Comparison of ENCODE assay signal across 8 cellular contexts in genomic region chr12:46266382-46266791, GRCh38. TPM values are rescaled to one million over a fixed set of nuclear protein-coding genes. Genes with fewer than 3 reads are reported as not detected.
DNase-seq lines count a peak whose midpoint lies in the region; ATAC-seq and TF ChIP-seq lines count a peak whose summit lies in the region.

No MANE protein-coding gene starts in this region.

- peaks cover 17% of the 10 kb centered on the region; the same call in 1 of the 2 replicates for H4K20me1 ChIP-seq in HCT116 (ENCODE audit: insufficient read depth)

- H3K4ac ChIP-seq in neuronal stem cell (ENCODE audit: low read length): no peak overlapping the region

- H2AFZ ChIP-seq in HCT116 (ENCODE audit: low read depth, low read length, poor library complexity, severe bottlenecking) (no peak overlapping the region), neuronal stem cell (ENCODE audit: low read length) (peak overlapping the region; percentile 96)

- no peak overlapping the region for H2BK5ac ChIP-seq in neuronal stem cell (ENCODE audit: low read length)

- H3K27me3 ChIP-seq in BE2C (no peaks in the 10 kb centered on the region), HCT116 (ENCODE audit: insufficient read depth, low read length) (no peaks in the 10 kb centered on the region), dorsolateral prefrontal cortex (peaks cover 0 to 23% (median 0%) of the 10 kb centered on the region in 45 donors), neuronal stem cell (ENCODE audit: control insufficient read depth in 3 of 3, insufficient read depth in 3 of 3, low read depth in 1 of 3, low read length in 3 of 3) (peaks cover 0 to 22% (median 0%) of the 10 kb centered on the region in 3 experiments)

- no peak overlapping the region for H2BK12ac ChIP-seq in neuronal stem cell (ENCODE audit: low read length)

- peaks cover 7% of the 10 kb centered on the region for H3K4me1 ChIP-seq in BE2C
- peaks cover 45 to 72% of the 10 kb centered on the region in 2 experiments for H3K4me1 ChIP-seq in HCT116 (ENCODE audit: control insufficient read depth in 1 of 2, insufficient read depth in 2 of 2, low read length in 2 of 2)
- peaks cover 3 to 15% of the 10 kb centered on the region in 2 donors for H3K4me1 ChIP-seq in neuronal stem cell (ENCODE audit: control insufficient read depth in 2 of 2, insufficient read depth in 1 of 2, low read depth in 1 of 2, low read length in 2 of 2)

- no peak for TF ChIP-seq POLR2A in HCT116 (IDR thresholded peaks at IDR 0.05; ENCODE audit: borderline replicate concordance, extremely low read depth, insufficient read depth, insufficient read length)

- TF ChIP-seq RAD21 in HCT116 (IDR thresholded peaks at IDR 0.05; ENCODE audit: low read depth): no peak

- no peak overlapping the region for H2BK120ac ChIP-seq in neuronal stem cell (ENCODE audit: low read depth, low read length)

- intact Hi-C loops in HCT116 (cut with micrococcal nuclease) (loop anchor here (5.0 to 10.0 kb wide), 3 partner anchors 91 to 411 kb away; no protein-coding TSS in a partner anchor), dorsolateral prefrontal cortex (cut with DNase I) (loop anchor here (2.0 to 10.0 kb wide), 4 partner anchors 88 to 276 kb away; partner anchors contain the start of genes SLC38A2 (in 2 of the 2) and SCAF11 (in 1 of the 2))

- H3K36me3 ChIP-seq in BE2C: peaks cover 6% of the 10 kb centered on the region; the same call in 1 of the 2 replicates
- H3K36me3 ChIP-seq in HCT116 (ENCODE audit: control insufficient read depth in 1 of 2, insufficient read depth in 2 of 2, low read length in 2 of 2): no peaks in the 10 kb centered on the region; a peak in 1 of 4 replicates
- H3K36me3 ChIP-seq in neuronal stem cell (replicated peaks in 1 of 2; ENCODE audit: control insufficient read depth in 2 of 2, insufficient read depth in 2 of 2, low read length in 2 of 2): peaks cover 0 to 4% of the 10 kb centered on the region in 2 donors

- no TSS peak for BruUV-seq in HCT116 (replicated peaks; lab: Mats Ljungman, UMichigan)

- no peak overlapping the region for H4K91ac ChIP-seq in neuronal stem cell (ENCODE audit: low read depth, low read length, poor library complexity)

- H3K23ac ChIP-seq in neuronal stem cell (ENCODE audit: low read depth, low read length, poor library complexity): no peak overlapping the region

- TF ChIP-seq CTCF in BE2C (IDR thresholded peaks at IDR 0.05; ENCODE audit: low read depth, low read length): no peak
- TF ChIP-seq CTCF in HCT116 (IDR thresholded peaks at IDR 0.05 in 2 of 3, conservative IDR thresholded peaks at IDR 0.05 in 1 of 3; ENCODE audit: borderline replicate concordance in 1 of 3, insufficient read depth in 1 of 3, low read depth in 2 of 3, low read length in 2 of 3): no peak
- TF ChIP-seq CTCF in dorsolateral prefrontal cortex (IDR thresholded peaks at IDR 0.05 in 54 of 56, conservative IDR thresholded peaks at IDR 0.05 in 2 of 56; ENCODE audit: low read depth in 1 of 56, partially characterized antibody in 56 of 56): no peak

- H2BK15ac ChIP-seq in neuronal stem cell (ENCODE audit: low read length): no peak overlapping the region

- CTCF ChIA-PET in HCT116 (lab: Charles Lee): interaction anchor here (0.7 kb wide), 1 partner anchor 141 kb away, joined by 3 read pairs; no protein-coding TSS in a partner anchor

- RAD21 ChIA-PET in HCT116 (lab: Charles Lee; ENCODE audit: low non-redundant PET in 1 of 2, low total read pairs in 2 of 2, uncharacterized antibody in 2 of 2, unreplicated experiment in 2 of 2): no interaction called here

- no peak overlapping the region for H4K8ac ChIP-seq in neuronal stem cell (ENCODE audit: low read depth, low read length)

- H3K4me3 ChIP-seq in BE2C (ENCODE audit: low read depth, low read length): peak overlapping the region; percentile 99
- peak overlapping the region; percentile 69 to 95 for H3K4me3 ChIP-seq in HCT116 (replicated peaks in 1 of 2; ENCODE audit: low read depth in 1 of 2, low read length in 2 of 2)
- peak overlapping the region; percentile 13 to 89 (median 74) for H3K4me3 ChIP-seq in dorsolateral prefrontal cortex
- H3K4me3 ChIP-seq in neuronal stem cell (ENCODE audit: low read length in 2 of 2): peak overlapping the region; percentile 86 to 87

- no CpG with 5 or more reads among the region's 7 CpGs for WGBS in neuronal stem cell (ENCODE audit: extremely low coverage in 2 of 2, insufficient read length in 2 of 2, insufficient replicate concordance in 1 of 2), 2 donors

- H3K18ac ChIP-seq in neuronal stem cell (ENCODE audit: low read length): no peak overlapping the region

- H3K27ac ChIP-seq in HCT116 (ENCODE audit: low read depth, low read length) (peak overlapping the region; percentile 76), dorsolateral prefrontal cortex (peak overlapping the region in 38 of 59 donors; percentile 19 to 95 (median 86)), neuronal stem cell (replicated peaks; ENCODE audit: low read length) (no peak overlapping the region)

- H3K79me1 ChIP-seq in neuronal stem cell (ENCODE audit: low read depth, low read length): peaks cover 6% of the 10 kb centered on the region

- peaks cover 74% of the 10 kb centered on the region for H3K79me2 ChIP-seq in HCT116 (ENCODE audit: insufficient read depth, low read length)

- peak; percentile 37 for DNase-seq in BE2C
- no peak for DNase-seq in HCT116 (ENCODE audit: low read depth, low spot score)
- peak; percentile 52 for DNase-seq in SK-N-DZ (ENCODE audit: low spot score)
- no peak for DNase-seq in dorsolateral prefrontal cortex
- no peak for DNase-seq in neuronal stem cell (ENCODE audit: low spot score)
- DNase-seq in NCI-H774 (lab: John Stamatoyannopoulos, UW): no peak

- H2AK5ac ChIP-seq in neuronal stem cell (ENCODE audit: low read depth, low read length): no peak overlapping the region

- H3K14ac ChIP-seq in neuronal stem cell (ENCODE audit: low read length): no peak overlapping the region

- H3K4me2 ChIP-seq in HCT116 (ENCODE audit: low read length) (peak overlapping the region; percentile 83), neuronal stem cell (ENCODE audit: insufficient read depth, low read length, poor library complexity, severe bottlenecking) (peak overlapping the region; percentile 83)

- ATAC-seq in HCT116 (no peak), HG02840 (IDR thresholded peaks at IDR 0.05; ENCODE audit: low FRiP score, unreplicated experiment) (no peak), GM18517 (IDR thresholded peaks at IDR 0.05; ENCODE audit: unreplicated experiment) (no peak)

- H3K9me3 ChIP-seq in BE2C (no peaks in the 10 kb centered on the region), HCT116 (ENCODE audit: control insufficient read depth in 1 of 2, insufficient read depth in 1 of 2, low read depth in 1 of 2, low read length in 2 of 2) (no peaks in the 10 kb centered on the region), neuronal stem cell (replicated peaks in 1 of 2; ENCODE audit: control insufficient read depth in 2 of 2, insufficient read depth in 1 of 2, low read depth in 1 of 2, low read length in 2 of 2) (no peaks in the 10 kb centered on the region)

- H3K9me2 ChIP-seq in HCT116 (ENCODE audit: insufficient read depth): no peaks in the 10 kb centered on the region

- H3K9ac ChIP-seq in HCT116 (ENCODE audit: low read length) (peak overlapping the region; percentile 98), neuronal stem cell (ENCODE audit: low read depth, low read length, poor library complexity) (no peak overlapping the region)

- POLR2A ChIA-PET in HCT116 (lab: Charles Lee): interaction anchor here (0.9 kb wide), 1 partner anchor 10 kb away, joined by 5 read pairs; no protein-coding TSS in a partner anchor

TF ChIP-seq in HCT116, 20 proteins besides CTCF, POLR2A, EP300 and RAD21 (continues in another document):
- TF ChIP-seq SIN3A (IDR thresholded peaks at IDR 0.05; ENCODE audit: low read depth): peak; percentile 46
- TF ChIP-seq EZH2 (IDR thresholded peaks at IDR 0.05): no peak
- TF ChIP-seq ZBTB33 (IDR thresholded peaks at IDR 0.05; ENCODE audit: extremely low read depth, insufficient replicate concordance, low read length): no peak

RNA-seq across cellular contexts. Expression of gene SLC38A1, which starts 2.5 kb away (rescaled TPM):
- polyA plus RNA-seq in BE2C (2012; ENCODE audit: insufficient read depth, insufficient read length, low read depth): 103 TPM
- total RNA-seq in HCT116 (2021; ENCODE audit: unreplicated experiment): 155 TPM
- polyA plus RNA-seq in HCT116 (2012): 52.7 and 57.0 TPM in 2 replicates
- polyA plus RNA-seq in SK-N-DZ (2014; cell fraction: cytosol; rRNA removed): 76.3 and 94.1 TPM in 2 replicates
- polyA plus RNA-seq in SK-N-DZ (2014; cell fraction: nucleus; rRNA removed): 88.1 and 118 TPM in 2 replicates
- total RNA-seq in dorsolateral prefrontal cortex: 100 to 1,000 TPM in 31 of 120 experiments, 10 to 100 TPM in 89; 59.0 to 128 (median 90.2) TPM
- 73.9 TPM for polyA plus RNA-seq in neuronal stem cell (2013, experiment 1 of 2)
- polyA plus RNA-seq in neuronal stem cell (2013, experiment 2 of 2): 75.7 TPM

Comparison
In these comparisons a context has a peak if more than half of its experiments do, and no peak if none do; other contexts are left out.
1. DNase-seq: peak in BE2C (single experiment) and SK-N-DZ (single experiment); none in HCT116 (single experiment), dorsolateral prefrontal cortex (0 of 10), neuronal stem cell (single experiment) and NCI-H774 (single experiment).
2. Peak in every context shown above with its lines, with median percentiles within 50 percentile points of each other: H3K4me3 ChIP-seq.